2 cellular contexts compared by ENCODE assay signal in the genomic region with DNA sequence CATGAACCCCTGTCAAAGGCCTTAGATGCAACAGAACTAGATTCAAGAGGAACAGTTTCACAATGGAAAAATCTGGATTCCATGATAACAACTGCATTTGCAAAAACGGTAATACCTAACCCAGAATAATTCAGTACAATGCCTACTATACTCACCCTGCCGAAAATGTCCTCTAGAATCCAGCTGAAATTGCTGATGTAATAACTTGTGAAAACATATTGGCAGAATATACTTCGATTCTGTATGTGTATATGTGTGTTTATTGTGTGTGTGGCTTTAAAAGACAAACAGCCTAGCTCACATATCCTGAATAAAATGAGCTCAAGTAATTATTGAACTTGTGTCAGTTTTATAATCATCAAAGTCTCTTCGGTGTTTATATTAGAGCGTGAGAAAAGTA.
TF ChIP-seq lines count a peak whose summit lies in the region.

No MANE protein-coding gene starts in this region.

TF ChIP-seq in SK-N-SH, 30 proteins besides CTCF, POLR2A, EP300 and RAD21 (continued from another document):
- TF ChIP-seq USF1 (IDR thresholded peaks at IDR 0.05; ENCODE audit: borderline replicate concordance, low read depth) (no peak), ELF1 (IDR thresholded peaks at IDR 0.05) (no peak), RCOR1 (IDR thresholded peaks at IDR 0.05; ENCODE audit: low read length) (no peak), FOXM1 (IDR thresholded peaks at IDR 0.05; ENCODE audit: low read depth) (no peak)

TF ChIP-seq in SK-N-SH treated with all-trans-retinoic acid at 6 μM for 48 hours, 23 proteins besides CTCF, POLR2A, EP300 and RAD21:
- TF ChIP-seq PATZ1 (CRISPR knock-in tag; IDR thresholded peaks at IDR 0.05; ENCODE audit: borderline replicate concordance) (no peak), PPARA (CRISPR knock-in tag; IDR thresholded peaks at IDR 0.05; ENCODE audit: borderline replicate concordance) (no peak), ARNTL (CRISPR knock-in tag; IDR thresholded peaks at IDR 0.05; ENCODE audit: borderline replicate concordance, low read depth) (no peak), CREB5 (CRISPR knock-in tag; IDR thresholded peaks at IDR 0.05; ENCODE audit: low read depth) (no peak), CSDC2 (CRISPR knock-in tag; IDR thresholded peaks at IDR 0.05) (no peak), ZFP30 (CRISPR knock-in tag; IDR thresholded peaks at IDR 0.05) (no peak), BACH2 (CRISPR knock-in tag; IDR thresholded peaks at IDR 0.05; ENCODE audit: borderline replicate concordance) (no peak), TCF4 (CRISPR knock-in tag; IDR thresholded peaks at IDR 0.05; ENCODE audit: borderline replicate concordance) (no peak), ESRRG (CRISPR knock-in tag; IDR thresholded peaks at IDR 0.05) (no peak), POU6F1 (CRISPR knock-in tag; IDR thresholded peaks at IDR 0.05; ENCODE audit: borderline replicate concordance, low read depth) (no peak)
